In genomic region chr3:55159711-55160110, GRCh38 we compare ENCODE assay signal across 24 cellular contexts.
DNase-seq lines count a peak whose midpoint lies in the region; ATAC-seq and TF ChIP-seq lines count a peak whose summit lies in the region.
"Had no signal": no experiment of that assay in that cellular context is flagged by ENCODE, and none has a peak within 500 bp of the region (broad histone marks: within the 10 kb centered on the region; RNA-seq: fewer than 3 reads in every experiment).

No MANE protein-coding gene starts in this region.

- H3K4ac ChIP-seq in IMR-90 (ENCODE audit: low read depth, low read length): peak overlapping the region; percentile 96

- H3K27ac ChIP-seq in BLaER1: no peak overlapping the region
- H3K27ac ChIP-seq in IMR-90 (ENCODE audit: insufficient read depth, low read length): peak overlapping the region; percentile 88
- H3K27ac ChIP-seq: A549, gastrocnemius medialis, neural progenitor cell, thoracic aorta, vagina had no signal

- peak overlapping the region; percentile 89 for H3K14ac ChIP-seq in IMR-90 (replicated peaks; ENCODE audit: low read depth, low read length)

- H4K20me1 ChIP-seq in BLaER1 (no peaks in the 10 kb centered on the region), IMR-90 (ENCODE audit: insufficient read depth, low read length) (no peaks in the 10 kb centered on the region)

- peaks cover 22% of the 10 kb centered on the region for H3K9me1 ChIP-seq in IMR-90 (ENCODE audit: insufficient read depth, low read length)

- H3K4me1 Mint-ChIP-seq in chondrocyte (ENCODE audit: low read depth) (peaks cover 39% of the 10 kb centered on the region), nephron progenitor cell (peaks cover 38% of the 10 kb centered on the region)
- H3K4me1 Mint-ChIP-seq: activated naive CD4-positive, alpha-beta T cell treated with anti-CD3 and anti-CD28 coated beads, Interleukin-2, amount 10 ng/mL, durations not matched to agents 7 days and 5 days; stimulated activated naive CD8-positive, alpha-beta T cell treated with anti-CD3 and anti-CD28 coated beads, Interleukin-15, amount 100 ng/mL, for 72 hours had no signal

- peak overlapping the region; percentile 72; the same call in 1 of the 2 replicates for H4K5ac ChIP-seq in IMR-90 (ENCODE audit: low read depth, low read length)

- H3K56ac ChIP-seq in IMR-90 (ENCODE audit: extremely low read depth, insufficient read depth, low read length): peak overlapping the region; percentile 73

- peak overlapping the region; percentile 98 for H2BK5ac ChIP-seq in IMR-90 (ENCODE audit: low read depth, low read length, poor library complexity, severe bottlenecking)

- BruUV-seq in IMR-90 (replicated peaks; lab: Mats Ljungman, UMichigan): no TSS peak

- peaks cover 3 to 18% of the 10 kb centered on the region in 2 experiments; a peak in 3 of 4 replicates for H3K79me1 ChIP-seq in IMR-90 (ENCODE audit: low read depth in 1 of 2, low read length in 2 of 2)

- H3K9me3 ChIP-seq in BLaER1 (no peaks in the 10 kb centered on the region), IMR-90 (ENCODE audit: control insufficient read depth, insufficient read depth, low read length) (no peaks in the 10 kb centered on the region)
- H3K9me3 ChIP-seq: A549, gastrocnemius medialis, thoracic aorta, vagina had no signal

- H3K27me3 ChIP-seq in BLaER1 (no peaks in the 10 kb centered on the region), IMR-90 (ENCODE audit: control insufficient read depth, insufficient read depth, low read length) (no peaks in the 10 kb centered on the region)
- H3K27me3 ChIP-seq: neural progenitor cell, vagina had no signal

- peak overlapping the region; percentile 79; the same call in 1 of the 2 replicates for H3K23ac ChIP-seq in IMR-90 (ENCODE audit: low read depth, low read length)

- ATAC-seq in IMR-90 (ENCODE audit: low read depth): no peak
- ATAC-seq: A549; activated CD4-positive, CD25-positive, alpha-beta regulatory T cell treated with anti-CD3 and anti-CD28 coated beads, Interleukin-2, amount 50 U/mL, for 24 hours; CD8-positive, alpha-beta T cell; left colon; stimulated activated naive CD8-positive, alpha-beta T cell treated with anti-CD3 and anti-CD28 coated beads, Interleukin-15, amount 100 ng/mL, for 72 hours had no signal

- H3K27ac Mint-ChIP-seq in chondrocyte (ENCODE audit: unreplicated experiment) (peak overlapping the region; percentile 97), nephron progenitor cell (no peak overlapping the region)
- H3K27ac Mint-ChIP-seq: activated naive CD4-positive, alpha-beta T cell treated with anti-CD3 and anti-CD28 coated beads, Interleukin-2, amount 10 ng/mL, durations not matched to agents 7 days and 5 days; CD8-positive, alpha-beta T cell; IgD-negative memory B cell; neural progenitor cell; stimulated activated naive CD8-positive, alpha-beta T cell treated with anti-CD3 and anti-CD28 coated beads, Interleukin-15, amount 100 ng/mL, for 72 hours had no signal

- H2AFZ ChIP-seq in IMR-90 (replicated peaks; ENCODE audit: low read length, poor library complexity): no peak overlapping the region
- H2AFZ ChIP-seq: neural progenitor cell had no signal

- peak overlapping the region; percentile 96 for H2BK15ac ChIP-seq in IMR-90 (ENCODE audit: low read depth, low read length)

- H2BK20ac ChIP-seq in IMR-90 (ENCODE audit: low read depth, low read length): peak overlapping the region; percentile 93

- WGBS in IMR-90 (ENCODE audit: extremely low coverage in 2 of 2, insufficient read length in 1 of 2), 2 experiments: no CpG with 5 or more reads among the region's 2 CpGs

- TF ChIP-seq POLR2A in IMR-90 (IDR thresholded peaks at IDR 0.05; ENCODE audit: low read depth, low read length): no peak

- CTCF ChIA-PET in IMR-90 (lab: Yijun Ruan, JAX): no interaction called here

- TF ChIP-seq CTCF in IMR-90 (conservative IDR thresholded peaks at IDR 0.05; ENCODE audit: low read depth, low read length): no peak
- no peak for TF ChIP-seq CTCF in chondrocyte (IDR thresholded peaks at IDR 0.05)
- TF ChIP-seq CTCF in nephron progenitor cell (IDR thresholded peaks at IDR 0.05): no peak
- no peak for TF ChIP-seq CTCF in GM20000 (IDR thresholded peaks at IDR 0.05; ENCODE audit: extremely low read depth, missing control alignments)

- no peak overlapping the region for H3K4me3 Mint-ChIP-seq in chondrocyte (ENCODE audit: unreplicated experiment)
- H3K4me3 Mint-ChIP-seq in nephron progenitor cell: peak overlapping the region; percentile 15
- H3K4me3 Mint-ChIP-seq: activated naive CD4-positive, alpha-beta T cell treated with anti-CD3 and anti-CD28 coated beads, Interleukin-2, amount 10 ng/mL, durations not matched to agents 7 days and 5 days; CD8-positive, alpha-beta T cell; IgD-negative memory B cell; neural progenitor cell; stimulated activated naive CD8-positive, alpha-beta T cell treated with anti-CD3 and anti-CD28 coated beads, Interleukin-15, amount 100 ng/mL, for 72 hours had no signal

- H3K18ac ChIP-seq in IMR-90 (ENCODE audit: low read depth, low read length): peak overlapping the region; percentile 89

- H2AK9ac ChIP-seq in IMR-90 (replicated peaks; ENCODE audit: low read depth, low read length, poor library complexity): no peak overlapping the region

- no peak for DNase-seq in IMR-90
- no peak for DNase-seq in chondrocyte (ENCODE audit: low spot score)
- DNase-seq in nephron progenitor cell: no peak
- DNase-seq in activated naive CD4-positive, alpha-beta T cell treated with anti-CD3 and anti-CD28 coated beads, Interleukin-2, amount 50 U/mL, for 16 hours: no peak
- DNase-seq in GM20000 (ENCODE audit: low spot score): no peak
- no peak for DNase-seq in activated CD8-positive, alpha-beta memory T cell treated with anti-CD3 and anti-CD28 coated beads for 24 hours
- no peak for DNase-seq in NCI-H128 (lab: John Stamatoyannopoulos, UW; ENCODE audit: unreplicated experiment)
- DNase-seq: activated CD4-positive, alpha-beta T cell treated with anti-CD3 and anti-CD28 coated beads, Interleukin-2, amount 50 U/mL, for 48 hours; activated naive CD4-positive, alpha-beta T cell treated with anti-CD3 and anti-CD28 coated beads, Interleukin-2, amount 10 ng/mL, durations not matched to agents 7 days and 5 days; CD8-positive, alpha-beta T cell; hippocampal formation; NCI-H1092; NCI-H1694 treated with DMSO at 0.1 percent for 48 hours; NCI-H82; stimulated activated naive CD8-positive, alpha-beta T cell treated with anti-CD3 and anti-CD28 coated beads, Interleukin-15, amount 100 ng/mL, for 72 hours had no signal

- H3K4me1 ChIP-seq in BLaER1 (peaks cover 23% of the 10 kb centered on the region), IMR-90 (ENCODE audit: control insufficient read depth, insufficient read depth, low read length) (peaks cover 17% of the 10 kb centered on the region)
- H3K4me1 ChIP-seq: A549, gastrocnemius medialis, neural progenitor cell had no signal

- peak overlapping the region; percentile 89 for H4K91ac ChIP-seq in IMR-90 (ENCODE audit: insufficient read depth, low read depth, low read length)

- POLR2A ChIA-PET in IMR-90 (lab: Charles Lee; ENCODE audit: unreplicated experiment): interaction anchor here (0.6 kb wide), 1 partner anchor 328 kb away, joined by 3 read pairs; no protein-coding TSS in a partner anchor

- no peak overlapping the region for H3K4me3 ChIP-seq in BLaER1
- no peak overlapping the region for H3K4me3 ChIP-seq in IMR-90 (ENCODE audit: insufficient read depth, low read depth, low read length)
- H3K4me3 ChIP-seq: A549, gastrocnemius medialis, neural progenitor cell, thoracic aorta, vagina had no signal

- H2BK120ac ChIP-seq in IMR-90 (ENCODE audit: low read depth, low read length): peak overlapping the region; percentile 99

- in situ Hi-C loops in IMR-90 (cut with MboI; ENCODE audit: low sequenced_read_pairs): loop anchor here (10.0 kb wide), 1 partner anchor 565 kb away; no protein-coding TSS in a partner anchor

- intact Hi-C loops in IMR-90 (cut with micrococcal nuclease): loop anchor here (1.0 to 10.0 kb wide), 4 partner anchors 10 to 885 kb away; no protein-coding TSS in a partner anchor

- H2AK5ac ChIP-seq in IMR-90 (ENCODE audit: low read depth, low read length): peak overlapping the region; percentile 96

- H3K36me3 ChIP-seq in BLaER1 (no peaks in the 10 kb centered on the region), IMR-90 (ENCODE audit: control insufficient read depth, insufficient read depth, low read length) (no peaks in the 10 kb centered on the region)
- H3K36me3 ChIP-seq: gastrocnemius medialis, neural progenitor cell, thoracic aorta, vagina had no signal

- H3K27me3 Mint-ChIP-seq in chondrocyte (ENCODE audit: low read depth) (peaks cover 2% of the 10 kb centered on the region), nephron progenitor cell (ENCODE audit: low read depth, poor library complexity) (no peaks in the 10 kb centered on the region)
- H3K27me3 Mint-ChIP-seq: activated naive CD4-positive, alpha-beta T cell treated with anti-CD3 and anti-CD28 coated beads, Interleukin-2, amount 10 ng/mL, durations not matched to agents 7 days and 5 days; IgD-negative memory B cell had no signal

- H3K9ac ChIP-seq in BLaER1: no peak overlapping the region
- peak overlapping the region; percentile 1; the same call in 1 of the 2 replicates for H3K9ac ChIP-seq in IMR-90 (ENCODE audit: low read depth, low read length)
- H3K9ac ChIP-seq: neural progenitor cell had no signal

- H3K4me2 ChIP-seq in BLaER1 (peak overlapping the region; percentile 60), IMR-90 (ENCODE audit: low read depth, low read length) (peak overlapping the region; percentile 0; the same call in 1 of the 2 replicates)
- H3K4me2 ChIP-seq: A549, neural progenitor cell had no signal

- H3K36me3 Mint-ChIP-seq in chondrocyte (ENCODE audit: low read depth) (no peaks in the 10 kb centered on the region), nephron progenitor cell (ENCODE audit: low read depth) (no peaks in the 10 kb centered on the region)
- H3K36me3 Mint-ChIP-seq: activated naive CD4-positive, alpha-beta T cell treated with anti-CD3 and anti-CD28 coated beads, Interleukin-2, amount 10 ng/mL, durations not matched to agents 7 days and 5 days; CD8-positive, alpha-beta T cell; IgD-negative memory B cell; neural progenitor cell had no signal

- H3K9me3 Mint-ChIP-seq in chondrocyte (ENCODE audit: low read depth): no peaks in the 10 kb centered on the region
- H3K9me3 Mint-ChIP-seq in nephron progenitor cell: peaks cover 3% of the 10 kb centered on the region

- peak overlapping the region; percentile 90 to 94 for H4K8ac ChIP-seq in IMR-90 (ENCODE audit: low read depth in 2 of 2, low read length in 2 of 2)

- no peak for TF ChIP-seq RAD21 in IMR-90 (IDR thresholded peaks at IDR 0.05; ENCODE audit: low read length)

- dilution Hi-C loops in IMR-90 (cut with HindIII; ENCODE audit: low sequenced_read_pairs, unreplicated experiment): no loop called here

TF ChIP-seq in IMR-90, 13 proteins besides CTCF, POLR2A, EP300 and RAD21 (continues in another document):
- TF ChIP-seq NFE2L2 (IDR thresholded peaks at IDR 0.05; ENCODE audit: low read depth, low read length): no peak
